In the genomic region with DNA sequence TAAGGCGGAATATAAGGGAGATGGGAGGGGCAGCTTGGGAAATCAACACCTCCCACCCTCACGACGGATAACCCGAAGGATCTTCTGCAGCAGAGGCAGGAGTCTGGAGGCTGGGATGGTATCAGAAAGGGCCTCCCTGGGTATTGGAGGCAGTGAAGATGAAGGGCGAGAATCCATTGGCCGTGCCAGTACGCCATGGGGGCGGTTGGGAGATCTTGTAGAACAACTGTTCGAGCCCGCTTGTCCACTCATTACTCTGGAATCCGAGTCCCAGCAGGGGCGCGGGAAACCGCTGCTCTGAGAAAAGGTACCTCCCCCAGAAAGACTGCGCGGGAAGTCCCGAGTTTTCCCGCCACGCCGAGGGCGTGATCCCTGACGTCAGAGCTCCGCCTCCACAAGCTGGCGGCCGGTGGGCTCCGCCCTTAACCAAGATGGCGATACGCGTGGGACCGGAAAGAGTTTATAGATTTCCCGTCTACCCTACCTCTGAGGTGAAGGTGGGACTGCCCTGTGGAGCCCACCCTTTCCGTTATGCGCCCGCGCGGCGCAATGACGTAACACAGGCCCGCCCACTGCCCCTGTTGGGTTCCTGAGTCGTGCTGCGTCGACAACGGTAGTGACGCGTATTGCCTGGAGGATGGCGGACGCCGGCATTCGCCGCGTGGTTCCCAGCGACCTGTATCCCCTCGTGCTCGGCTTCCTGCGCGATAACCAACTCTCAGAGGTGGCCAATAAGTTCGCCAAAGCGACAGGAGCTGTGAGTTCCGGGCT, we compare ENCODE assay signal across 1 cellular context.
TF ChIP-seq lines count a peak whose summit lies in the region.

A gene (plus strand): TSS at position 616 of the 771 bp plus-strand sequence. CDS start 22 bp downstream, at position 638.

TF ChIP-seq in HepG2, 621 proteins besides CTCF, POLR2A, EP300 and RAD21 (continued from another document and continues in another):
- peak; percentile 45; the same call in 1 of the 2 replicates for TF ChIP-seq ZNF788 (CRISPR knock-in tag; IDR thresholded peaks at IDR 0.05; ENCODE audit: borderline replicate concordance)
- TF ChIP-seq, protein P1, sequence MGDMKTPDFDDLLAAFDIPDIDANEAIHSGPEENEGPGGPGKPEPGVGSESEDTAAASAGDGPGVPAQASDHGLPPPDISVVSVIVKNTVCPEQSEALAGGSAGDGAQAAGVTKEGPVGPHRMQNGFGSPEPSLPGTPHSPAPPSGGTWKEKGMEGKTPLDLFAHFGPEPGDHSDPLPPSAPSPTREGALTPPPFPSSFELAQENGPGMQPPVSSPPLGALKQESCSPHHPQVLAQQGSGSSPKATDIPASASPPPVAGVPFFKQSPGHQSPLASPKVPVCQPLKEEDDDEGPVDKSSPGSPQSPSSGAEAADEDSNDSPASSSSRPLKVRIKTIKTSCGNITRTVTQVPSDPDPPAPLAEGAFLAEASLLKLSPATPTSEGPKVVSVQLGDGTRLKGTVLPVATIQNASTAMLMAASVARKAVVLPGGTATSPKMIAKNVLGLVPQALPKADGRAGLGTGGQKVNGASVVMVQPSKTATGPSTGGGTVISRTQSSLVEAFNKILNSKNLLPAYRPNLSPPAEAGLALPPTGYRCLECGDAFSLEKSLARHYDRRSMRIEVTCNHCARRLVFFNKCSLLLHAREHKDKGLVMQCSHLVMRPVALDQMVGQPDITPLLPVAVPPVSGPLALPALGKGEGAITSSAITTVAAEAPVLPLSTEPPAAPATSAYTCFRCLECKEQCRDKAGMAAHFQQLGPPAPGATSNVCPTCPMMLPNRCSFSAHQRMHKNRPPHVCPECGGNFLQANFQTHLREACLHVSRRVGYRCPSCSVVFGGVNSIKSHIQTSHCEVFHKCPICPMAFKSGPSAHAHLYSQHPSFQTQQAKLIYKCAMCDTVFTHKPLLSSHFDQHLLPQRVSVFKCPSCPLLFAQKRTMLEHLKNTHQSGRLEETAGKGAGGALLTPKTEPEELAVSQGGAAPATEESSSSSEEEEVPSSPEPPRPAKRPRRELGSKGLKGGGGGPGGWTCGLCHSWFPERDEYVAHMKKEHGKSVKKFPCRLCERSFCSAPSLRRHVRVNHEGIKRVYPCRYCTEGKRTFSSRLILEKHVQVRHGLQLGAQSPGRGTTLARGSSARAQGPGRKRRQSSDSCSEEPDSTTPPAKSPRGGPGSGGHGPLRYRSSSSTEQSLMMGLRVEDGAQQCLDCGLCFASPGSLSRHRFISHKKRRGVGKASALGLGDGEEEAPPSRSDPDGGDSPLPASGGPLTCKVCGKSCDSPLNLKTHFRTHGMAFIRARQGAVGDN (CRISPR knock-in tag; IDR thresholded peaks at IDR 0.05), result peak; percentile 96
- TF ChIP-seq, protein P2, sequence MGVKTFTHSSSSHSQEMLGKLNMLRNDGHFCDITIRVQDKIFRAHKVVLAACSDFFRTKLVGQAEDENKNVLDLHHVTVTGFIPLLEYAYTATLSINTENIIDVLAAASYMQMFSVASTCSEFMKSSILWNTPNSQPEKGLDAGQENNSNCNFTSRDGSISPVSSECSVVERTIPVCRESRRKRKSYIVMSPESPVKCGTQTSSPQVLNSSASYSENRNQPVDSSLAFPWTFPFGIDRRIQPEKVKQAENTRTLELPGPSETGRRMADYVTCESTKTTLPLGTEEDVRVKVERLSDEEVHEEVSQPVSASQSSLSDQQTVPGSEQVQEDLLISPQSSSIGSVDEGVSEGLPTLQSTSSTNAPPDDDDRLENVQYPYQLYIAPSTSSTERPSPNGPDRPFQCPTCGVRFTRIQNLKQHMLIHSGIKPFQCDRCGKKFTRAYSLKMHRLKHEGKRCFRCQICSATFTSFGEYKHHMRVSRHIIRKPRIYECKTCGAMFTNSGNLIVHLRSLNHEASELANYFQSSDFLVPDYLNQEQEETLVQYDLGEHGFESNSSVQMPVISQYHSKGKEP (CRISPR knock-in tag; IDR thresholded peaks at IDR 0.05), result no peak
- TF ChIP-seq ZNF569 (CRISPR knock-in tag; IDR thresholded peaks at IDR 0.05; ENCODE audit: borderline replicate concordance), result 0 out of 2 replicates have a peak, but pooled peaks have one; percentile 83
- 0 out of 2 replicates have a peak, but pooled peaks have one; percentile 9 for TF ChIP-seq SP140L (CRISPR knock-in tag; IDR thresholded peaks at IDR 0.05; ENCODE audit: borderline replicate concordance)
- 0 out of 2 replicates have a peak, but pooled peaks have one; percentile 23 for TF ChIP-seq ZNF232 (CRISPR knock-in tag; IDR thresholded peaks at IDR 0.05; ENCODE audit: borderline replicate concordance)
- no peak for TF ChIP-seq NR2F1 (CRISPR knock-in tag; IDR thresholded peaks at IDR 0.05)
- peak; percentile 24; the same call in 1 of the 2 replicates for TF ChIP-seq ZNF607 (CRISPR knock-in tag; IDR thresholded peaks at IDR 0.05; ENCODE audit: borderline replicate concordance)
- no peak; the same call in 1 of the 2 replicates for TF ChIP-seq DNMT3B (CRISPR knock-in tag; conservative IDR thresholded peaks at IDR 0.05)
- no peak for TF ChIP-seq ZNF713 (CRISPR knock-in tag; IDR thresholded peaks at IDR 0.05)
- no peak for TF ChIP-seq ZBTB1 (CRISPR knock-in tag; IDR thresholded peaks at IDR 0.05; ENCODE audit: borderline replicate concordance)
- peak; percentile 82; the same call in 1 of the 2 replicates for TF ChIP-seq ZBTB38 (CRISPR knock-in tag; IDR thresholded peaks at IDR 0.05)
- TF ChIP-seq, protein P3, sequence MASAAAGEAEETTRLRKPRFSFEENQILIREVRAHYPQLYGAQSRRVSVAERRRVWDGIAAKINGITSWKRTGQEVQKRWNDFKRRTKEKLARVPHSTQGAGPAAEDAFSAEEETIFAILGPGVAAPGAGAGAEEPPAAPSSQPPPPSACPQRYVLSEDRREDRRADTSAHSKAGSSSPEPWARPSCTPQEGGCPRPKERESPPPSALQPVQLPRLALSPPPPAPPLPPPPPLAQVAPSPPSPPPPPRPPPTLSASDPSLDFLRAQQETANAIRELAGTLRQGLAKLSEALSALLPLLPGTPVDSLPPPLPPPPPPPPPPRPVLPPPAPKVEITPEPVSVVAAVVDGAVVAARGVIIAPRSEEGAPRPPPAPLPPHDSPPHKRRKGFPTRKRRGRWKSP (CRISPR knock-in tag; IDR thresholded peaks at IDR 0.05), result peak; percentile 69
- peak; percentile 93 for TF ChIP-seq ZFY (CRISPR knock-in tag; IDR thresholded peaks at IDR 0.05)
- TF ChIP-seq, protein P4, sequence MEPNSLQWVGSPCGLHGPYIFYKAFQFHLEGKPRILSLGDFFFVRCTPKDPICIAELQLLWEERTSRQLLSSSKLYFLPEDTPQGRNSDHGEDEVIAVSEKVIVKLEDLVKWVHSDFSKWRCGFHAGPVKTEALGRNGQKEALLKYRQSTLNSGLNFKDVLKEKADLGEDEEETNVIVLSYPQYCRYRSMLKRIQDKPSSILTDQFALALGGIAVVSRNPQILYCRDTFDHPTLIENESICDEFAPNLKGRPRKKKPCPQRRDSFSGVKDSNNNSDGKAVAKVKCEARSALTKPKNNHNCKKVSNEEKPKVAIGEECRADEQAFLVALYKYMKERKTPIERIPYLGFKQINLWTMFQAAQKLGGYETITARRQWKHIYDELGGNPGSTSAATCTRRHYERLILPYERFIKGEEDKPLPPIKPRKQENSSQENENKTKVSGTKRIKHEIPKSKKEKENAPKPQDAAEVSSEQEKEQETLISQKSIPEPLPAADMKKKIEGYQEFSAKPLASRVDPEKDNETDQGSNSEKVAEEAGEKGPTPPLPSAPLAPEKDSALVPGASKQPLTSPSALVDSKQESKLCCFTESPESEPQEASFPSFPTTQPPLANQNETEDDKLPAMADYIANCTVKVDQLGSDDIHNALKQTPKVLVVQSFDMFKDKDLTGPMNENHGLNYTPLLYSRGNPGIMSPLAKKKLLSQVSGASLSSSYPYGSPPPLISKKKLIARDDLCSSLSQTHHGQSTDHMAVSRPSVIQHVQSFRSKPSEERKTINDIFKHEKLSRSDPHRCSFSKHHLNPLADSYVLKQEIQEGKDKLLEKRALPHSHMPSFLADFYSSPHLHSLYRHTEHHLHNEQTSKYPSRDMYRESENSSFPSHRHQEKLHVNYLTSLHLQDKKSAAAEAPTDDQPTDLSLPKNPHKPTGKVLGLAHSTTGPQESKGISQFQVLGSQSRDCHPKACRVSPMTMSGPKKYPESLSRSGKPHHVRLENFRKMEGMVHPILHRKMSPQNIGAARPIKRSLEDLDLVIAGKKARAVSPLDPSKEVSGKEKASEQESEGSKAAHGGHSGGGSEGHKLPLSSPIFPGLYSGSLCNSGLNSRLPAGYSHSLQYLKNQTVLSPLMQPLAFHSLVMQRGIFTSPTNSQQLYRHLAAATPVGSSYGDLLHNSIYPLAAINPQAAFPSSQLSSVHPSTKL (CRISPR knock-in tag; IDR thresholded peaks at IDR 0.05), result peak; percentile 47
- no peak for TF ChIP-seq CCAR2 (optimal IDR thresholded peaks at IDR 0.05; ENCODE audit: low read depth, low read length)
- peak; percentile 75; the same call in 1 of the 2 replicates for TF ChIP-seq ZNF256 (CRISPR knock-in tag; conservative IDR thresholded peaks at IDR 0.05)
- TF ChIP-seq ZNF629 (CRISPR knock-in tag; conservative IDR thresholded peaks at IDR 0.05), result 0 out of 2 replicates have a peak, but pooled peaks have one; percentile 6
- no peak; the same call in 1 of the 2 replicates for TF ChIP-seq ZNF550 (CRISPR knock-in tag; IDR thresholded peaks at IDR 0.05; ENCODE audit: borderline replicate concordance)
- TF ChIP-seq, protein P5, sequence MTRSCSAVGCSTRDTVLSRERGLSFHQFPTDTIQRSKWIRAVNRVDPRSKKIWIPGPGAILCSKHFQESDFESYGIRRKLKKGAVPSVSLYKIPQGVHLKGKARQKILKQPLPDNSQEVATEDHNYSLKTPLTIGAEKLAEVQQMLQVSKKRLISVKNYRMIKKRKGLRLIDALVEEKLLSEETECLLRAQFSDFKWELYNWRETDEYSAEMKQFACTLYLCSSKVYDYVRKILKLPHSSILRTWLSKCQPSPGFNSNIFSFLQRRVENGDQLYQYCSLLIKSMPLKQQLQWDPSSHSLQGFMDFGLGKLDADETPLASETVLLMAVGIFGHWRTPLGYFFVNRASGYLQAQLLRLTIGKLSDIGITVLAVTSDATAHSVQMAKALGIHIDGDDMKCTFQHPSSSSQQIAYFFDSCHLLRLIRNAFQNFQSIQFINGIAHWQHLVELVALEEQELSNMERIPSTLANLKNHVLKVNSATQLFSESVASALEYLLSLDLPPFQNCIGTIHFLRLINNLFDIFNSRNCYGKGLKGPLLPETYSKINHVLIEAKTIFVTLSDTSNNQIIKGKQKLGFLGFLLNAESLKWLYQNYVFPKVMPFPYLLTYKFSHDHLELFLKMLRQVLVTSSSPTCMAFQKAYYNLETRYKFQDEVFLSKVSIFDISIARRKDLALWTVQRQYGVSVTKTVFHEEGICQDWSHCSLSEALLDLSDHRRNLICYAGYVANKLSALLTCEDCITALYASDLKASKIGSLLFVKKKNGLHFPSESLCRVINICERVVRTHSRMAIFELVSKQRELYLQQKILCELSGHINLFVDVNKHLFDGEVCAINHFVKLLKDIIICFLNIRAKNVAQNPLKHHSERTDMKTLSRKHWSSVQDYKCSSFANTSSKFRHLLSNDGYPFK (CRISPR knock-in tag; IDR thresholded peaks at IDR 0.05; ENCODE audit: borderline replicate concordance), result peak; percentile 97
- TF ChIP-seq, protein P6, sequence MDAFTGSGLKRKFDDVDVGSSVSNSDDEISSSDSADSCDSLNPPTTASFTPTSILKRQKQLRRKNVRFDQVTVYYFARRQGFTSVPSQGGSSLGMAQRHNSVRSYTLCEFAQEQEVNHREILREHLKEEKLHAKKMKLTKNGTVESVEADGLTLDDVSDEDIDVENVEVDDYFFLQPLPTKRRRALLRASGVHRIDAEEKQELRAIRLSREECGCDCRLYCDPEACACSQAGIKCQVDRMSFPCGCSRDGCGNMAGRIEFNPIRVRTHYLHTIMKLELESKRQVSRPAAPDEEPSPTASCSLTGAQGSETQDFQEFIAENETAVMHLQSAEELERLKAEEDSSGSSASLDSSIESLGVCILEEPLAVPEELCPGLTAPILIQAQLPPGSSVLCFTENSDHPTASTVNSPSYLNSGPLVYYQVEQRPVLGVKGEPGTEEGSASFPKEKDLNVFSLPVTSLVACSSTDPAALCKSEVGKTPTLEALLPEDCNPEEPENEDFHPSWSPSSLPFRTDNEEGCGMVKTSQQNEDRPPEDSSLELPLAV (CRISPR knock-in tag; conservative IDR thresholded peaks at IDR 0.05; ENCODE audit: low read depth), result no peak
- peak; percentile 96 for TF ChIP-seq NR2C2 (CRISPR knock-in tag; IDR thresholded peaks at IDR 0.05; ENCODE audit: borderline replicate concordance)
- no peak for TF ChIP-seq TEAD2 (CRISPR knock-in tag; IDR thresholded peaks at IDR 0.05)
- peak; percentile 99 for TF ChIP-seq CREB1 (IDR thresholded peaks at IDR 0.05)
- TF ChIP-seq CREB1 (CRISPR knock-in tag; IDR thresholded peaks at IDR 0.05), result peak; percentile 99
- no peak for TF ChIP-seq ZNF747 (CRISPR knock-in tag; IDR thresholded peaks at IDR 0.05; ENCODE audit: borderline replicate concordance)
- TF ChIP-seq, protein P7, sequence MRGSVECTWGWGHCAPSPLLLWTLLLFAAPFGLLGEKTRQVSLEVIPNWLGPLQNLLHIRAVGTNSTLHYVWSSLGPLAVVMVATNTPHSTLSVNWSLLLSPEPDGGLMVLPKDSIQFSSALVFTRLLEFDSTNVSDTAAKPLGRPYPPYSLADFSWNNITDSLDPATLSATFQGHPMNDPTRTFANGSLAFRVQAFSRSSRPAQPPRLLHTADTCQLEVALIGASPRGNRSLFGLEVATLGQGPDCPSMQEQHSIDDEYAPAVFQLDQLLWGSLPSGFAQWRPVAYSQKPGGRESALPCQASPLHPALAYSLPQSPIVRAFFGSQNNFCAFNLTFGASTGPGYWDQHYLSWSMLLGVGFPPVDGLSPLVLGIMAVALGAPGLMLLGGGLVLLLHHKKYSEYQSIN (CRISPR knock-in tag; IDR thresholded peaks at IDR 0.05; ENCODE audit: borderline replicate concordance), result no peak
- TF ChIP-seq GLI4 (CRISPR knock-in tag; IDR thresholded peaks at IDR 0.05; ENCODE audit: borderline replicate concordance), result peak; percentile 94; the same call in 1 of the 2 replicates
- peak; percentile 47; the same call in 1 of the 2 replicates for TF ChIP-seq ZNF616 (CRISPR knock-in tag; IDR thresholded peaks at IDR 0.05; ENCODE audit: low read depth)
- TF ChIP-seq NFYC (CRISPR knock-in tag; IDR thresholded peaks at IDR 0.05), result peak; percentile 66
- no peak for TF ChIP-seq CENPX (CRISPR knock-in tag; IDR thresholded peaks at IDR 0.05)
- TF ChIP-seq ZFP36L2 (CRISPR knock-in tag; IDR thresholded peaks at IDR 0.05), result no peak
- TF ChIP-seq ZNF839 (CRISPR knock-in tag; IDR thresholded peaks at IDR 0.05; ENCODE audit: borderline replicate concordance), result no peak
- peak; percentile 85; the same call in 1 of the 2 replicates for TF ChIP-seq ZFP1 (CRISPR knock-in tag; IDR thresholded peaks at IDR 0.05)
- TF ChIP-seq ZNF460 (CRISPR knock-in tag; IDR thresholded peaks at IDR 0.05; ENCODE audit: borderline replicate concordance), result no peak
- TF ChIP-seq ZNF781 (CRISPR knock-in tag; IDR thresholded peaks at IDR 0.05; ENCODE audit: borderline replicate concordance, not compliant biosample characterization), result peak; percentile 47
- TF ChIP-seq ZNF720 (CRISPR knock-in tag; IDR thresholded peaks at IDR 0.05), result 0 out of 2 replicates have a peak, but pooled peaks have one; percentile 25
